ENCODE assay signal across 30 cellular contexts in genomic region chr14:83184531-83184930, GRCh38.
"Had no signal": no experiment of that assay in that cellular context is flagged by ENCODE, and none has a peak within 500 bp of the region (broad histone marks: within the 10 kb centered on the region; RNA-seq: fewer than 3 reads in every experiment).

No MANE protein-coding gene starts in this region.

- H3K4me1 ChIP-seq: ascending aorta, esophagus muscularis mucosa, left lung, lower lobe of right lung, pancreas, psoas muscle, right atrium auricular region, thyroid gland, upper lobe of left lung had no signal

- H3K27me3 Mint-ChIP-seq: activated CD4-positive, alpha-beta memory T cell treated with anti-CD3 and anti-CD28 coated beads, Interleukin-2, amount 10 ng/mL, durations not matched to agents 7 days and 5 days; activated CD4-positive, alpha-beta T cell treated with anti-CD3 and anti-CD28 coated beads, Interleukin-2, amount 10 ng/mL, durations not matched to agents 24 days and 14 days; activated naive CD4-positive, alpha-beta T cell treated with anti-CD3 and anti-CD28 coated beads, Interleukin-2, amount 10 ng/mL, durations not matched to agents 7 days and 5 days; activated naive CD8-positive, alpha-beta T cell treated with anti-CD3 and anti-CD28 coated beads, Interleukin-2, amount 10 ng/mL, durations not matched to agents 7 days and 5 days; activated T-cell treated with anti-CD3 and anti-CD28 coated beads, Interleukin-2, amount 50 U/mL, for 24 hours; naive thymus-derived CD8-positive, alpha-beta T cell; stimulated activated memory B cell treated with anti-CD40 and anti-IgM and Interleukin-4, amounts not matched to agents 10 μg/mL and 1 μg/mL and 100 μg/mL, for 72 hours; stimulated activated naive CD8-positive, alpha-beta T cell treated with anti-CD3 and anti-CD28 coated beads, Interleukin-15, amount 100 ng/mL, for 72 hours had no signal

- H3K27ac Mint-ChIP-seq: activated CD4-positive, alpha-beta memory T cell treated with anti-CD3 and anti-CD28 coated beads, Interleukin-2, amount 10 ng/mL, durations not matched to agents 7 days and 5 days; activated CD4-positive, alpha-beta T cell treated with anti-CD3 and anti-CD28 coated beads, Interleukin-2, amount 10 ng/mL, durations not matched to agents 24 days and 14 days; activated naive CD4-positive, alpha-beta T cell treated with anti-CD3 and anti-CD28 coated beads, Interleukin-2, amount 10 ng/mL, durations not matched to agents 7 days and 5 days; activated naive CD8-positive, alpha-beta T cell treated with anti-CD3 and anti-CD28 coated beads, Interleukin-2, amount 10 ng/mL, durations not matched to agents 7 days and 5 days; activated T-cell treated with anti-CD3 and anti-CD28 coated beads, Interleukin-2, amount 50 U/mL, for 24 hours; brain; naive thymus-derived CD8-positive, alpha-beta T cell; stimulated activated memory B cell treated with anti-CD40 and anti-IgM and Interleukin-4, amounts not matched to agents 10 μg/mL and 1 μg/mL and 100 μg/mL, for 72 hours; stimulated activated naive CD8-positive, alpha-beta T cell treated with anti-CD3 and anti-CD28 coated beads, Interleukin-15, amount 100 ng/mL, for 72 hours had no signal

- H3K27me3 ChIP-seq: ascending aorta, esophagus muscularis mucosa, left lung, pancreas, right atrium auricular region, thyroid gland, upper lobe of left lung had no signal

- ATAC-seq: left lung; lower lobe of right lung; naive thymus-derived CD8-positive, alpha-beta T cell; pancreas; psoas muscle; stimulated activated memory B cell treated with anti-CD40 and anti-IgM and Interleukin-4, amounts not matched to agents 10 μg/mL and 1 μg/mL and 100 μg/mL, for 72 hours; stimulated activated naive CD8-positive, alpha-beta T cell treated with anti-CD3 and anti-CD28 coated beads, Interleukin-15, amount 100 ng/mL, for 72 hours had no signal

- H3K9me3 Mint-ChIP-seq: brain, neural crest cell had no signal

- DNase-seq: activated CD4-positive, alpha-beta memory T cell treated with anti-CD3 and anti-CD28 coated beads, Interleukin-2, amount 10 ng/mL, durations not matched to agents 7 days and 5 days; activated CD4-positive, alpha-beta T cell treated with anti-CD3 and anti-CD28 coated beads, Interleukin-2, amount 10 ng/mL, durations not matched to agents 24 days and 14 days; activated CD4-positive, CD25-positive, alpha-beta regulatory T cell treated with anti-CD3 and anti-CD28 coated beads, Interleukin-2, amount 50 U/mL, for 72 hours; activated CD8-positive, alpha-beta memory T cell treated with anti-CD3 and anti-CD28 coated beads, Interleukin-2, amount 50 U/mL, for 48 hours; activated gamma-delta T cell; activated naive CD4-positive, alpha-beta T cell treated with anti-CD3 and anti-CD28 coated beads, Interleukin-2, amount 10 ng/mL, durations not matched to agents 7 days and 5 days; activated naive CD8-positive, alpha-beta T cell treated with anti-CD3 and anti-CD28 coated beads, Interleukin-2, amount 10 ng/mL, durations not matched to agents 7 days and 5 days; activated T-cell treated with anti-CD3 and anti-CD28 coated beads, Interleukin-2, amount 50 U/mL, for 24 hours; caudate nucleus; foreskin melanocyte; left lung; lower lobe of right lung; mesenchymal stem cell; naive thymus-derived CD8-positive, alpha-beta T cell; nucleus accumbens; pancreas; psoas muscle; stimulated activated CD4-positive, alpha-beta T cell treated with anti-CD3 and anti-CD28 coated beads, Interleukin-1b, Interleukin-23, amount 100 ng/mL, for 48 hours; stimulated activated CD4-positive, alpha-beta T cell treated with anti-CD3 and anti-CD28 coated beads, Interleukin-4, amount 100 ng/mL, for 4 hours; stimulated activated CD8-positive, alpha-beta memory T cell treated with anti-CD3 and anti-CD28 coated beads, Interleukin-4, amount 100 ng/mL, for 48 hours; stimulated activated naive CD8-positive, alpha-beta T cell treated with anti-CD3 and anti-CD28 coated beads, Interleukin-15, amount 100 ng/mL, for 72 hours; substantia nigra; thyroid gland; upper lobe of left lung had no signal

- H3K27ac ChIP-seq: ascending aorta, esophagus muscularis mucosa, left lung, lower lobe of right lung, pancreas, psoas muscle, right atrium auricular region, thyroid gland, upper lobe of left lung had no signal

- H3K4me3 Mint-ChIP-seq: activated CD4-positive, alpha-beta memory T cell treated with anti-CD3 and anti-CD28 coated beads, Interleukin-2, amount 10 ng/mL, durations not matched to agents 7 days and 5 days; activated CD4-positive, alpha-beta T cell treated with anti-CD3 and anti-CD28 coated beads, Interleukin-2, amount 10 ng/mL, durations not matched to agents 24 days and 14 days; activated naive CD4-positive, alpha-beta T cell treated with anti-CD3 and anti-CD28 coated beads, Interleukin-2, amount 10 ng/mL, durations not matched to agents 7 days and 5 days; activated naive CD8-positive, alpha-beta T cell treated with anti-CD3 and anti-CD28 coated beads, Interleukin-2, amount 10 ng/mL, durations not matched to agents 7 days and 5 days; activated T-cell treated with anti-CD3 and anti-CD28 coated beads, Interleukin-2, amount 50 U/mL, for 24 hours; brain; naive thymus-derived CD8-positive, alpha-beta T cell; neural crest cell; stimulated activated memory B cell treated with anti-CD40 and anti-IgM and Interleukin-4, amounts not matched to agents 10 μg/mL and 1 μg/mL and 100 μg/mL, for 72 hours; stimulated activated naive CD8-positive, alpha-beta T cell treated with anti-CD3 and anti-CD28 coated beads, Interleukin-15, amount 100 ng/mL, for 72 hours had no signal

- H3K4me1 Mint-ChIP-seq: activated CD4-positive, alpha-beta memory T cell treated with anti-CD3 and anti-CD28 coated beads, Interleukin-2, amount 10 ng/mL, durations not matched to agents 7 days and 5 days; activated CD4-positive, alpha-beta T cell treated with anti-CD3 and anti-CD28 coated beads, Interleukin-2, amount 10 ng/mL, durations not matched to agents 24 days and 14 days; activated naive CD4-positive, alpha-beta T cell treated with anti-CD3 and anti-CD28 coated beads, Interleukin-2, amount 10 ng/mL, durations not matched to agents 7 days and 5 days; activated naive CD8-positive, alpha-beta T cell treated with anti-CD3 and anti-CD28 coated beads, Interleukin-2, amount 10 ng/mL, durations not matched to agents 7 days and 5 days; brain; neural crest cell; stimulated activated memory B cell treated with anti-CD40 and anti-IgM and Interleukin-4, amounts not matched to agents 10 μg/mL and 1 μg/mL and 100 μg/mL, for 72 hours; stimulated activated naive CD8-positive, alpha-beta T cell treated with anti-CD3 and anti-CD28 coated beads, Interleukin-15, amount 100 ng/mL, for 72 hours had no signal

- H3K36me3 Mint-ChIP-seq: activated naive CD4-positive, alpha-beta T cell treated with anti-CD3 and anti-CD28 coated beads, Interleukin-2, amount 10 ng/mL, durations not matched to agents 7 days and 5 days; activated naive CD8-positive, alpha-beta T cell treated with anti-CD3 and anti-CD28 coated beads, Interleukin-2, amount 10 ng/mL, durations not matched to agents 7 days and 5 days; brain; stimulated activated memory B cell treated with anti-CD40 and anti-IgM and Interleukin-4, amounts not matched to agents 10 μg/mL and 1 μg/mL and 100 μg/mL, for 72 hours had no signal
